Comparison of ENCODE assay signal across 19 cellular contexts in genomic region chr15:83815506-83815905, GRCh38.
"Had no signal": no experiment of that assay in that cellular context is flagged by ENCODE, and none has a peak within 500 bp of the region (broad histone marks: within the 10 kb centered on the region; RNA-seq: fewer than 3 reads in every experiment).

No MANE protein-coding gene starts in this region.

- ATAC-seq: activated CD4-positive, alpha-beta T cell treated with anti-CD3 and anti-CD28 coated beads for 36 hours; activated T-cell treated with anti-CD3 and anti-CD28 coated beads, Interleukin-2, amount 50 U/mL, for 4 hours; left lobe of liver; natural killer cell had no signal

- DNase-seq: activated B cell treated with CpG ODN at 0.5 μM for 24 hours; activated CD4-positive, alpha-beta T cell treated with anti-CD3 and anti-CD28 coated beads for 36 hours; activated CD4-positive, alpha-beta T cell treated with anti-CD3 and anti-CD28 coated beads, Interleukin-2, amount 50 U/mL, for 48 hours; activated CD8-positive, alpha-beta memory T cell treated with anti-CD3 and anti-CD28 coated beads, Interleukin-2, amount 50 U/mL, for 48 hours; activated naive CD4-positive, alpha-beta T cell treated with Interleukin-2 at 50 U/mL for 16 hours; activated naive CD8-positive, alpha-beta T cell treated with anti-CD3 and anti-CD28 coated beads for 36 hours; activated T-cell treated with anti-CD3 and anti-CD28 coated beads, Interleukin-2, amount 50 U/mL, for 4 hours; amniotic stem cell; cerebellar nuclear complex; endodermal cell; kidney; natural killer cell; posterior cingulate gyrus; stimulated activated CD4-positive, alpha-beta T cell treated with anti-CD3 and anti-CD28 coated beads, Interleukin-12 subunit alpha, Interleukin-12 subunit beta, amount 100 ng/mL, for 4 hours; stimulated activated CD4-positive, alpha-beta T cell treated with anti-CD3 and anti-CD28 coated beads, Interleukin-1b, Interleukin-23, amount 100 ng/mL, for 48 hours; substantia nigra; T1000; tibial artery had no signal
